ENCODE assay signal across 17 cellular contexts in genomic region chr12:74782086-74782485, GRCh38.
"Had no signal": no experiment of that assay in that cellular context is flagged by ENCODE, and none has a peak within 500 bp of the region (broad histone marks: within the 10 kb centered on the region; RNA-seq: fewer than 3 reads in every experiment).

No MANE protein-coding gene starts in this region.

- H3K36me3 Mint-ChIP-seq: activated CD4-positive, alpha-beta memory T cell treated with anti-CD3 and anti-CD28 coated beads for 36 hours; activated CD8-positive, alpha-beta memory T cell treated with anti-CD3 and anti-CD28 coated beads, Interleukin-2, amount 10 ng/mL, durations not matched to agents 7 days and 5 days had no signal

- H3K27ac Mint-ChIP-seq: activated CD4-positive, alpha-beta memory T cell treated with anti-CD3 and anti-CD28 coated beads for 36 hours; activated CD4-positive, alpha-beta T cell treated with anti-CD3 and anti-CD28 coated beads for 36 hours; activated CD8-positive, alpha-beta memory T cell treated with anti-CD3 and anti-CD28 coated beads, Interleukin-2, amount 10 ng/mL, durations not matched to agents 7 days and 5 days; activated naive CD4-positive, alpha-beta T cell treated with anti-CD3 and anti-CD28 coated beads, Interleukin-2, amount 50 U/mL, for 24 hours had no signal

- H3K27me3 Mint-ChIP-seq: activated CD4-positive, alpha-beta memory T cell treated with anti-CD3 and anti-CD28 coated beads for 36 hours; activated CD4-positive, alpha-beta T cell treated with anti-CD3 and anti-CD28 coated beads for 36 hours; activated CD8-positive, alpha-beta memory T cell treated with anti-CD3 and anti-CD28 coated beads, Interleukin-2, amount 10 ng/mL, durations not matched to agents 7 days and 5 days; activated naive CD4-positive, alpha-beta T cell treated with anti-CD3 and anti-CD28 coated beads, Interleukin-2, amount 50 U/mL, for 24 hours had no signal

- DNase-seq: activated CD4-positive, alpha-beta memory T cell treated with anti-CD3 and anti-CD28 coated beads for 36 hours; activated CD4-positive, alpha-beta T cell treated with anti-CD3 and anti-CD28 coated beads for 36 hours; activated CD8-positive, alpha-beta memory T cell treated with anti-CD3 and anti-CD28 coated beads, Interleukin-2, amount 10 ng/mL, durations not matched to agents 7 days and 5 days; activated effector memory CD4-positive, alpha-beta T cell treated with Interleukin-2 at 50 U/mL for 16 hours; activated T-cell treated with anti-CD3 and anti-CD28 coated beads, Interleukin-2, amount 50 U/mL, for 1 hour; adrenal gland; caudate nucleus; effector CD8-positive, alpha-beta T cell; foreskin keratinocyte; kidney glomerular epithelial cell; pancreas; stimulated activated CD4-positive, alpha-beta T cell treated with anti-CD3 and anti-CD28 coated beads, Interleukin-4, amount 100 ng/mL, for 24 hours; stimulated activated naive CD4-positive, alpha-beta T cell; tibial artery; uterus had no signal

- H3K4me1 Mint-ChIP-seq: activated CD4-positive, alpha-beta T cell treated with anti-CD3 and anti-CD28 coated beads for 36 hours; activated CD8-positive, alpha-beta memory T cell treated with anti-CD3 and anti-CD28 coated beads, Interleukin-2, amount 10 ng/mL, durations not matched to agents 7 days and 5 days; activated naive CD4-positive, alpha-beta T cell treated with anti-CD3 and anti-CD28 coated beads, Interleukin-2, amount 50 U/mL, for 24 hours had no signal

- FAIRE-seq: pancreas had no signal

- H3K4me3 Mint-ChIP-seq: activated CD4-positive, alpha-beta memory T cell treated with anti-CD3 and anti-CD28 coated beads for 36 hours; activated CD4-positive, alpha-beta T cell treated with anti-CD3 and anti-CD28 coated beads for 36 hours; activated CD8-positive, alpha-beta memory T cell treated with anti-CD3 and anti-CD28 coated beads, Interleukin-2, amount 10 ng/mL, durations not matched to agents 7 days and 5 days; activated naive CD4-positive, alpha-beta T cell treated with anti-CD3 and anti-CD28 coated beads, Interleukin-2, amount 50 U/mL, for 24 hours; neural crest cell had no signal

- ATAC-seq: activated CD4-positive, alpha-beta T cell treated with anti-CD3 and anti-CD28 coated beads for 36 hours; activated CD8-positive, alpha-beta memory T cell treated with anti-CD3 and anti-CD28 coated beads, Interleukin-2, amount 10 ng/mL, durations not matched to agents 7 days and 5 days; foreskin keratinocyte; pancreas had no signal

- H3K9me3 Mint-ChIP-seq: activated CD4-positive, alpha-beta memory T cell treated with anti-CD3 and anti-CD28 coated beads for 36 hours; activated naive CD4-positive, alpha-beta T cell treated with anti-CD3 and anti-CD28 coated beads, Interleukin-2, amount 50 U/mL, for 24 hours had no signal
